16 cellular contexts compared by ENCODE assay signal in the genomic region with DNA sequence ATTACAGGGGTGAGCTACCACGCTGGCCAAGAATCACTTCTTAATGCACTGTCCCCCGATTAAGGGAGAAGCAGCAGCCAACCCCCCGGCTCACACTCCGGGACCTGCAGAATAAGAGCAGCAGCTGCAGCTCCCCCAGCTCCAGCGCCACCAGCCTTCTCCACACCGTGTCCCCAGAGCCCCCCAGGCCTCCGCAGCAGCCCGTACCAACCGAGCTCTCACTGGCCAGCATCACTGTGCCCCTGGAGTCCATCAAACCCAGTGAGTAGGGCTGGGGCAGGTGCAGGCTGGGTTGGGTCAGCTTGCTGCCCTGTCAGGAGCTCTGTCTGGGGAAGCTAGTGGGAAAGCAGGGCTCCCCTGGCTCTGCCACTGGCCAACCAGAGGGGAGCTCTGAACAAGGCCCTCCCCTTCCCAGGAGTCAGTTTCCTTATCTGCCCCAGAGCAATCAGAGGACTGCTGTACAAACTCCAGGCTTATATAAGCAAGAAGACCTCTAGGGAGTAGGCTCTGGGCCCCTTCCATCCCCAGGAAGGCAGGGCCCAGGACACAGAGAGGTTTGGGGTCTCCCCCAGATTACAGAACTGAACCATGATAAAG. TPM values are rescaled to one million over a fixed set of nuclear protein-coding genes. Genes with fewer than 3 reads are reported as not detected.
DNase-seq lines count a peak whose midpoint lies in the region; ATAC-seq and TF ChIP-seq lines count a peak whose summit lies in the region.
"Had no signal": no experiment of that assay in that cellular context is flagged by ENCODE, and none has a peak within 500 bp of the region (broad histone marks: within the 10 kb centered on the region; RNA-seq: fewer than 3 reads in every experiment).

No MANE protein-coding gene starts in this region.

- no peak for DNase-seq in CD4-positive, CD25-positive, alpha-beta regulatory T cell
- DNase-seq in NB4 (ENCODE audit: low read depth) (peak; percentile 33), natural killer cell (no peak), Ammon's horn (ENCODE audit: low spot score) (no peak), GM10266 (ENCODE audit: extremely low spot score) (no peak), SJCRH30 (no peak)
- no peak for DNase-seq in activated naive CD8-positive, alpha-beta T cell treated with anti-CD3 and anti-CD28 coated beads, Interleukin-2, amount 10 ng/mL, durations not matched to agents 7 days and 5 days
- DNase-seq: activated T-cell treated with anti-CD3 and anti-CD28 coated beads, Interleukin-2, amount 50 U/mL, for 1 hour; endodermal cell; foreskin melanocyte; H9; NCI-H526; stimulated activated CD4-positive, alpha-beta T cell treated with anti-CD3 and anti-CD28 coated beads, Interleukin-4, amount 100 ng/mL, for 1 hour had no signal

- peak overlapping the region in 2 of 3 donors; percentile 76 to 84 for H3K27ac Mint-ChIP-seq in CD4-positive, CD25-positive, alpha-beta regulatory T cell
- H3K27ac Mint-ChIP-seq in activated naive CD8-positive, alpha-beta T cell treated with anti-CD3 and anti-CD28 coated beads, Interleukin-2, amount 10 ng/mL, durations not matched to agents 7 days and 5 days = peak overlapping the region; percentile 99
- peak overlapping the region; percentile 93 to 99 for H3K27ac Mint-ChIP-seq in natural killer cell

- H3K4me3 Mint-ChIP-seq in CD4-positive, CD25-positive, alpha-beta regulatory T cell = peak overlapping the region in 1 of 4 donors; percentile 32
- H3K4me3 Mint-ChIP-seq in activated naive CD8-positive, alpha-beta T cell treated with anti-CD3 and anti-CD28 coated beads, Interleukin-2, amount 10 ng/mL, durations not matched to agents 7 days and 5 days = no peak overlapping the region
- H3K4me3 Mint-ChIP-seq in natural killer cell = peak overlapping the region; percentile 21
- H3K4me3 Mint-ChIP-seq: endodermal cell, H9 had no signal

- intact Hi-C loops in natural killer cell (cut with micrococcal nuclease) = loop anchor here (10.0 kb wide), 1 partner anchor 214 kb away; a partner anchor contains a TSS

- peaks cover 83% of the 10 kb centered on the region for H3K4me1 ChIP-seq in CD4-positive, CD25-positive, alpha-beta regulatory T cell (ENCODE audit: control insufficient read depth, insufficient read depth, low read length, poor library complexity, severe bottlenecking)
- peaks cover 33% of the 10 kb centered on the region for H3K4me1 ChIP-seq in SJCRH30

- peaks cover 0 to 1% (median 0%) of the 10 kb centered on the region in 7 donors for H3K9me3 Mint-ChIP-seq in CD4-positive, CD25-positive, alpha-beta regulatory T cell
- H3K9me3 Mint-ChIP-seq in activated naive CD8-positive, alpha-beta T cell treated with anti-CD3 and anti-CD28 coated beads, Interleukin-2, amount 10 ng/mL, durations not matched to agents 7 days and 5 days = no peaks in the 10 kb centered on the region
- no peaks in the 10 kb centered on the region for H3K9me3 Mint-ChIP-seq in natural killer cell
- H3K9me3 Mint-ChIP-seq: endodermal cell, H9 had no signal

- POLR2A ChIA-PET in activated naive CD8-positive, alpha-beta T cell treated with anti-CD3 and anti-CD28 coated beads, Interleukin-2, amount 10 ng/mL, durations not matched to agents 7 days and 5 days (lab: Charles Lee) = interaction anchor here (0.9 to 3.4 kb wide), 6 partner anchors 9 to 50 kb away, joined by 3 to 51 read pairs (median 4); a partner anchor contains a TSS

- TF ChIP-seq POLR2A in NB4 (IDR thresholded peaks at IDR 0.05; ENCODE audit: extremely low read depth, insufficient read length) = no peak

- peak overlapping the region; percentile 88 for H3K27ac ChIP-seq in CD4-positive, CD25-positive, alpha-beta regulatory T cell (ENCODE audit: insufficient read depth, low read length, poor library complexity, severe bottlenecking)
- H3K27ac ChIP-seq in SJCRH30 = no peak overlapping the region

- no peaks in the 10 kb centered on the region for H3K36me3 ChIP-seq in CD4-positive, CD25-positive, alpha-beta regulatory T cell (ENCODE audit: control insufficient read depth, insufficient read depth, low read length)
- H3K36me3 ChIP-seq in SJCRH30 = no peaks in the 10 kb centered on the region

- no peaks in the 10 kb centered on the region for H3K27me3 ChIP-seq in CD4-positive, CD25-positive, alpha-beta regulatory T cell (ENCODE audit: control insufficient read depth, insufficient read depth, low read length)
- H3K27me3 ChIP-seq in SJCRH30 = no peaks in the 10 kb centered on the region

- H3K9me3 ChIP-seq in CD4-positive, CD25-positive, alpha-beta regulatory T cell (ENCODE audit: control insufficient read depth in 2 of 2, low read length in 2 of 2) = no peaks in the 10 kb centered on the region
- H3K9me3 ChIP-seq in SJCRH30 (replicated peaks) = no peaks in the 10 kb centered on the region

- H3K36me3 Mint-ChIP-seq in CD4-positive, CD25-positive, alpha-beta regulatory T cell = no peaks in the 10 kb centered on the region
- H3K36me3 Mint-ChIP-seq in activated naive CD8-positive, alpha-beta T cell treated with anti-CD3 and anti-CD28 coated beads, Interleukin-2, amount 10 ng/mL, durations not matched to agents 7 days and 5 days = peaks cover 5% of the 10 kb centered on the region
- no peaks in the 10 kb centered on the region for H3K36me3 Mint-ChIP-seq in natural killer cell

- no peaks in the 10 kb centered on the region for H3K27me3 Mint-ChIP-seq in CD4-positive, CD25-positive, alpha-beta regulatory T cell
- no peaks in the 10 kb centered on the region for H3K27me3 Mint-ChIP-seq in activated naive CD8-positive, alpha-beta T cell treated with anti-CD3 and anti-CD28 coated beads, Interleukin-2, amount 10 ng/mL, durations not matched to agents 7 days and 5 days
- no peaks in the 10 kb centered on the region for H3K27me3 Mint-ChIP-seq in natural killer cell (ENCODE audit: low read depth in 2 of 2)

- no peak for ATAC-seq in CD4-positive, CD25-positive, alpha-beta regulatory T cell (ENCODE audit: low read depth in 2 of 2)
- no peak for ATAC-seq in activated naive CD8-positive, alpha-beta T cell treated with anti-CD3 and anti-CD28 coated beads, Interleukin-2, amount 10 ng/mL, durations not matched to agents 7 days and 5 days (ENCODE audit: low read depth)
- ATAC-seq in natural killer cell = no peak
- no peak for ATAC-seq in GM21381 (IDR thresholded peaks at IDR 0.05; ENCODE audit: unreplicated experiment)

- H3K4me1 Mint-ChIP-seq in CD4-positive, CD25-positive, alpha-beta regulatory T cell = peaks cover 0 to 84% (median 31%) of the 10 kb centered on the region in 4 donors
- H3K4me1 Mint-ChIP-seq in activated naive CD8-positive, alpha-beta T cell treated with anti-CD3 and anti-CD28 coated beads, Interleukin-2, amount 10 ng/mL, durations not matched to agents 7 days and 5 days = peaks cover 59% of the 10 kb centered on the region
- H3K4me1 Mint-ChIP-seq in natural killer cell = peaks cover 50 to 85% of the 10 kb centered on the region in 2 donors

- H3K4me3 ChIP-seq in CD4-positive, CD25-positive, alpha-beta regulatory T cell (ENCODE audit: low read depth, low read length) = no peak overlapping the region
- H3K4me3 ChIP-seq in NB4 (ENCODE audit: low read depth, low read length) = no peak overlapping the region
- no peak overlapping the region for H3K4me3 ChIP-seq in SJCRH30

- TF ChIP-seq CTCF in NB4 (IDR thresholded peaks at IDR 0.05; ENCODE audit: low read depth, low read length) (no peak), natural killer cell (IDR thresholded peaks at IDR 0.05) (no peak), GM10266 (IDR thresholded peaks at IDR 0.05; ENCODE audit: control insufficient read depth, insufficient read depth, low read depth, missing control alignments) (no peak)

RNA-seq across cellular contexts. Expression of a gene that starts 8.5 kb away (rescaled TPM):
- 126 TPM for total RNA-seq in CD4-positive, CD25-positive, alpha-beta regulatory T cell
- 10 to 100 TPM; 10.1 to 17.8 (median 16.2) TPM for polyA plus RNA-seq in CD4-positive, CD25-positive, alpha-beta regulatory T cell
- 100 to 1,000 TPM; 157 to 169 TPM for total RNA-seq in activated naive CD8-positive, alpha-beta T cell treated with anti-CD3 and anti-CD28 coated beads, Interleukin-2, amount 10 ng/mL, durations not matched to agents 7 days and 5 days
- total RNA-seq in natural killer cell = 100 to 1,000 TPM; 163 to 189 (median 163) TPM
- total RNA-seq in SJCRH30 (2014; rRNA removed; shearing (Covaris generic)) = 6.1 and 6.3 TPM in 2 replicates

RNA-seq across cellular contexts. Expression of a gene that starts 22.3 kb away (rescaled TPM):
- 69.7 TPM for total RNA-seq in CD4-positive, CD25-positive, alpha-beta regulatory T cell
- polyA plus RNA-seq in CD4-positive, CD25-positive, alpha-beta regulatory T cell = 10 to 100 TPM; 14.0 to 19.8 (median 16.8) TPM
- 10 to 100 TPM; 75.3 to 79.5 TPM for total RNA-seq in activated naive CD8-positive, alpha-beta T cell treated with anti-CD3 and anti-CD28 coated beads, Interleukin-2, amount 10 ng/mL, durations not matched to agents 7 days and 5 days
- 10 to 100 TPM; 69.3 to 87.8 (median 80.2) TPM for total RNA-seq in natural killer cell
- total RNA-seq in SJCRH30 (2014; rRNA removed; shearing (Covaris generic)) = 25.1 and 34.1 TPM in 2 replicates

RNA-seq across cellular contexts. Expression of a gene that starts 27.6 kb away (rescaled TPM):
- total RNA-seq in CD4-positive, CD25-positive, alpha-beta regulatory T cell = 2.0 TPM
- 1 to 10 TPM; 1.1 to 5.8 (median 3.4) TPM for polyA plus RNA-seq in CD4-positive, CD25-positive, alpha-beta regulatory T cell
- total RNA-seq in activated naive CD8-positive, alpha-beta T cell treated with anti-CD3 and anti-CD28 coated beads, Interleukin-2, amount 10 ng/mL, durations not matched to agents 7 days and 5 days = 10 to 100 TPM; 16.4 to 16.6 TPM
- total RNA-seq in natural killer cell = 10 to 100 TPM in 2 of 3 donors, 1 to 10 TPM in 1; 8.3 to 14.2 (median 13.4) TPM
- 43.3 and 48.3 TPM in 2 replicates for total RNA-seq in SJCRH30 (2014; rRNA removed; shearing (Covaris generic))

RNA-seq across cellular contexts. Expression of a gene that starts 44.5 kb away (rescaled TPM):
- total RNA-seq in CD4-positive, CD25-positive, alpha-beta regulatory T cell = 209 TPM
- polyA plus RNA-seq in CD4-positive, CD25-positive, alpha-beta regulatory T cell = 100 to 1,000 TPM; 321 to 829 (median 545) TPM
- 1,000 to 10,000 TPM; 1,082 to 1,187 TPM for total RNA-seq in activated naive CD8-positive, alpha-beta T cell treated with anti-CD3 and anti-CD28 coated beads, Interleukin-2, amount 10 ng/mL, durations not matched to agents 7 days and 5 days
- 100 to 1,000 TPM; 195 to 218 (median 214) TPM for total RNA-seq in natural killer cell
- total RNA-seq in SJCRH30 (2014; rRNA removed; shearing (Covaris generic)) = 671 and 890 TPM in 2 replicates

RNA-seq across cellular contexts. Expression of a gene that starts 51.0 kb away (rescaled TPM):
- total RNA-seq in CD4-positive, CD25-positive, alpha-beta regulatory T cell = not detected
- polyA plus RNA-seq in CD4-positive, CD25-positive, alpha-beta regulatory T cell = under 1 TPM in 2 of 4 donors, not detected in 2; 0.41 to 0.49 TPM
- total RNA-seq in activated naive CD8-positive, alpha-beta T cell treated with anti-CD3 and anti-CD28 coated beads, Interleukin-2, amount 10 ng/mL, durations not matched to agents 7 days and 5 days = not detected
- total RNA-seq in natural killer cell = 1 to 10 TPM; 1.4 to 3.4 (median 2.6) TPM
- total RNA-seq in SJCRH30 (2014; rRNA removed; shearing (Covaris generic)) = not detected in 2 replicates
- total RNA-seq: H9, LHCN-M2, RPMI7951 had no signal

Comparison
In these comparisons a context has a peak if more than half of its experiments do, and no peak if none do; other contexts are left out.
1. RNA of a gene that starts 8.5 kb away (total RNA-seq): 157 to 169 TPM in activated naive CD8-positive, alpha-beta T cell treated with anti-CD3 and anti-CD28 coated beads, Interleukin-2, amount 10 ng/mL, durations not matched to agents 7 days and 5 days, 163 to 189 TPM in natural killer cell and 126 TPM in CD4-positive, CD25-positive, alpha-beta regulatory T cell (single experiment); 6.1 to 6.3 TPM in SJCRH30; every median in the first group is over 10 times any median in the second.
2. Peak in every context shown above with its lines, with median percentiles within 50 percentile points of each other: H3K27ac Mint-ChIP-seq.